Comparison of ENCODE assay signal across 26 cellular contexts in the genomic region with DNA sequence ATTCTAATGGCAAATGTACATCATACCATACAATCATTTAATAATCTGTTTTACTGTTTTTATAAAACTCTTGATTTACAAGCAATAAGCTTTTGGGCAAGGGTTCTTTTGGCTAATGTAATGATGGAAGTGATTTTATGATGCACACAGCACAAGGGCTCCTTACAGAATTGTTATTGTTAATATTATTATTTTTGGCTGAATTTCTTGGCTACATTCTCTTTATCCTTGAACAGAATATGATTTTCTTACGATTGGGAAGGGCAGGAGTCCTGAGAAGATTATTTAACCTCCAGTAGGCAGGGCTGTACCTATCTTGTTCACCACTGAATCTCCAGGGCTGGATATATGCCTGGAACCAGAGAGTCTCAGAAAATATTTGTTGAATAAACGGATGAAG.
"Had no signal": no experiment of that assay in that cellular context is flagged by ENCODE, and none has a peak within 500 bp of the region (broad histone marks: within the 10 kb centered on the region; RNA-seq: fewer than 3 reads in every experiment).

No MANE protein-coding gene starts in this region.

- DNase-seq: islet precursor cell; left ventricle myocardium inferior; midbrain; mucosa of descending colon; naive thymus-derived CD4-positive, alpha-beta T cell; pancreas; posterior cingulate gyrus; retina; right cardiac atrium; small intestine; stimulated activated CD4-positive, alpha-beta T cell treated with anti-CD3 and anti-CD28 coated beads, Interleukin-15, amount 100 ng/mL, for 24 hours; stimulated activated CD4-positive, alpha-beta T cell treated with anti-CD3 and anti-CD28 coated beads, Interleukin-2, amount 100 ng/mL, for 24 hours; stimulated activated CD4-positive, alpha-beta T cell treated with anti-CD3 and anti-CD28 coated beads, Interleukin-4, amount 100 ng/mL, for 1 hour; stimulated activated naive B cell treated with anti-CD40 and anti-IgM and Interleukin-4, amounts not matched to agents 10 μg/mL and 1 μg/mL and 100 μg/mL, for 72 hours; stimulated activated naive CD8-positive, alpha-beta T cell treated with anti-CD3 and anti-CD28 coated beads, Interleukin-15, Interleukin-2, amounts not matched to agents 100 U/mL and 50 U/mL, for 24 hours; stomach; testis; thyroid gland; transverse colon; upper lobe of left lung had no signal

- ATAC-seq: mucosa of descending colon; naive thymus-derived CD4-positive, alpha-beta T cell; natural killer cell treated with Interleukin-12 subunit alpha and Interleukin-12 subunit beta and Interleukin-15 and Interleukin-18, amount 100 ng/mL, for 72 hours; pancreas; right cardiac atrium; sciatic nerve; stimulated activated naive B cell treated with anti-CD40 and anti-IgM and Interleukin-4, amounts not matched to agents 10 μg/mL and 1 μg/mL and 100 μg/mL, for 72 hours; stimulated activated naive CD8-positive, alpha-beta T cell treated with anti-CD3 and anti-CD28 coated beads, Interleukin-15, Interleukin-2, amounts not matched to agents 100 U/mL and 50 U/mL, for 24 hours had no signal

- H3K27ac Mint-ChIP-seq: memory B cell; naive thymus-derived CD4-positive, alpha-beta T cell; natural killer cell treated with Interleukin-12 subunit alpha and Interleukin-12 subunit beta and Interleukin-15 and Interleukin-18, amount 100 ng/mL, for 72 hours; stimulated activated naive B cell treated with anti-CD40 and anti-IgM and Interleukin-4, amounts not matched to agents 10 μg/mL and 1 μg/mL and 100 μg/mL, for 72 hours had no signal

- H3K4me3 Mint-ChIP-seq: memory B cell; naive thymus-derived CD4-positive, alpha-beta T cell; natural killer cell treated with Interleukin-12 subunit alpha and Interleukin-12 subunit beta and Interleukin-15 and Interleukin-18, amount 100 ng/mL, for 72 hours; stimulated activated naive B cell treated with anti-CD40 and anti-IgM and Interleukin-4, amounts not matched to agents 10 μg/mL and 1 μg/mL and 100 μg/mL, for 72 hours had no signal

- H3K27me3 Mint-ChIP-seq: memory B cell; natural killer cell treated with Interleukin-12 subunit alpha and Interleukin-12 subunit beta and Interleukin-15 and Interleukin-18, amount 100 ng/mL, for 72 hours had no signal

- H3K36me3 Mint-ChIP-seq: natural killer cell treated with Interleukin-12 subunit alpha and Interleukin-12 subunit beta and Interleukin-15 and Interleukin-18, amount 100 ng/mL, for 72 hours had no signal

- H3K4me3 ChIP-seq: hepatocyte, left ventricle myocardium inferior, mucosa of descending colon, pancreas, prostate gland, stomach, testis, thyroid gland, transverse colon, upper lobe of left lung, vagina had no signal
